Comparison of ENCODE assay signal across 22 cellular contexts in the genomic region with DNA sequence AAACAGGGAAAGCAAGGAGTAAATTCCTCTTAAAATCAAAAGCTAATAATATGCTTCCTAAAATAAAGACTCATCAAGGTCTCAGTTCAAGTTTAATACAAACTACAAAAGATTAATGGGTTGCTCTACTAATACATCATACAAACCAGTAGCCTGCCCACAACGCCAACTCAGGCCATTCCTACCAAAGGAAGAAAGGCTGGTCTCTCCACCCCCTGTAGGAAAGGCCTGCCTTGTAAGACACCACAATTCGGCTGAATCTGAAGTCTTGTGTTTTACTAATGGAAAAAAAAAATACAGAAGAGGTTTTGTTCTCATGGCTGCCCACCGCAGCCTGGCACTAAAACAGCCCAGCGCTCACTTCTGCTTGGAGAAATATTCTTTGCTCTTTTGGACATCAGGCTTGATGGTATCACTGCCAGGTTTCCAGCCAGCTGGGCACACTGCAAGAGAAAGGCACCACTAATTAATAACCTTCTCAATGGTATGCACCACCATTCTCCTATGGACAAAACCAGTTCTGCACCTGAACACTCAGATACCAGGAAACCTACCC.
DNase-seq lines count a peak whose midpoint lies in the region; TF ChIP-seq lines count a peak whose summit lies in the region.
"Had no signal": no experiment of that assay in that cellular context is flagged by ENCODE, and none has a peak within 500 bp of the region (broad histone marks: within the 10 kb centered on the region; RNA-seq: fewer than 3 reads in every experiment).

No MANE protein-coding gene starts in this region.

- no peaks in the 10 kb centered on the region for H3K9me3 ChIP-seq in HEK293 (ENCODE audit: control insufficient read depth, insufficient read depth, low read depth, low read length)
- H3K9me3 ChIP-seq: ovary, thyroid gland had no signal

- H3K4me1 ChIP-seq in HEK293 (ENCODE audit: control insufficient read depth, insufficient read depth, low read length): no peaks in the 10 kb centered on the region

- peaks cover 35 to 89% of the 10 kb centered on the region in 2 experiments for H3K36me3 ChIP-seq in HEK293 (ENCODE audit: control insufficient read depth in 2 of 2, insufficient read depth in 1 of 2, low read length in 2 of 2)
- H3K36me3 ChIP-seq: ovary had no signal

- no peak overlapping the region for H3K4me3 ChIP-seq in HEK293 (ENCODE audit: low read depth, low read length)
- H3K4me3 ChIP-seq: GM12878, GM23248, ovary, thyroid gland had no signal

- TF ChIP-seq CTCF in HEK293 (tag by site-specific recombination; IDR thresholded peaks at IDR 0.05): no peak

- CTCF ChIA-PET in HEK293 (lab: Yijun Ruan, JAX): interaction anchor here (0.6 to 4.2 kb wide), 10 partner anchors 11 to 681 kb away, joined by 3 to 90 read pairs (median 6); a partner anchor contains a TSS

- no peak overlapping the region for H3K27ac ChIP-seq in HEK293 (ENCODE audit: extremely low read depth, low read depth, low read length)
- H3K27ac ChIP-seq: GM23248, ovary, thyroid gland, VCaP had no signal

- peak; percentile 54 for DNase-seq in Ammon's horn (ENCODE audit: low spot score)
- DNase-seq in dedifferentiated amniotic fluid mesenchymal stem cell (ENCODE audit: extremely low spot score): peak; percentile 7
- DNase-seq in midbrain (lab: John Stamatoyannopoulos, UW): peak; percentile 50
- no peak for DNase-seq in AG20443 (ENCODE audit: low spot score)
- no peak for DNase-seq in T-helper 1 cell
- no peak for DNase-seq in NCI-H2227 (lab: John Stamatoyannopoulos, UW; ENCODE audit: unreplicated experiment)
- DNase-seq: activated CD4-positive, alpha-beta memory T cell treated with anti-CD3 and anti-CD28 coated beads, Interleukin-2, amount 10 ng/mL, durations not matched to agents 7 days and 5 days; activated T-cell treated with anti-CD3 and anti-CD28 coated beads for 4 hours; CD8-positive, alpha-beta T cell; dermis blood vessel endothelial cell; DMS79; foreskin fibroblast; GM23248; kidney; mammary epithelial cell; MM.1S; naive thymus-derived CD4-positive, alpha-beta T cell; ovary; thyroid gland had no signal

- POLR2A ChIA-PET in HEK293 (lab: Yijun Ruan, JAX): interaction anchor here (1.5 to 7.0 kb wide), 6 partner anchors 10 to 171 kb away, joined by 3 to 66 read pairs (median 9); a partner anchor contains a TSS

TF ChIP-seq in HEK293, 187 proteins besides CTCF, POLR2A, EP300 and RAD21:
- TF ChIP-seq, protein P1, sequence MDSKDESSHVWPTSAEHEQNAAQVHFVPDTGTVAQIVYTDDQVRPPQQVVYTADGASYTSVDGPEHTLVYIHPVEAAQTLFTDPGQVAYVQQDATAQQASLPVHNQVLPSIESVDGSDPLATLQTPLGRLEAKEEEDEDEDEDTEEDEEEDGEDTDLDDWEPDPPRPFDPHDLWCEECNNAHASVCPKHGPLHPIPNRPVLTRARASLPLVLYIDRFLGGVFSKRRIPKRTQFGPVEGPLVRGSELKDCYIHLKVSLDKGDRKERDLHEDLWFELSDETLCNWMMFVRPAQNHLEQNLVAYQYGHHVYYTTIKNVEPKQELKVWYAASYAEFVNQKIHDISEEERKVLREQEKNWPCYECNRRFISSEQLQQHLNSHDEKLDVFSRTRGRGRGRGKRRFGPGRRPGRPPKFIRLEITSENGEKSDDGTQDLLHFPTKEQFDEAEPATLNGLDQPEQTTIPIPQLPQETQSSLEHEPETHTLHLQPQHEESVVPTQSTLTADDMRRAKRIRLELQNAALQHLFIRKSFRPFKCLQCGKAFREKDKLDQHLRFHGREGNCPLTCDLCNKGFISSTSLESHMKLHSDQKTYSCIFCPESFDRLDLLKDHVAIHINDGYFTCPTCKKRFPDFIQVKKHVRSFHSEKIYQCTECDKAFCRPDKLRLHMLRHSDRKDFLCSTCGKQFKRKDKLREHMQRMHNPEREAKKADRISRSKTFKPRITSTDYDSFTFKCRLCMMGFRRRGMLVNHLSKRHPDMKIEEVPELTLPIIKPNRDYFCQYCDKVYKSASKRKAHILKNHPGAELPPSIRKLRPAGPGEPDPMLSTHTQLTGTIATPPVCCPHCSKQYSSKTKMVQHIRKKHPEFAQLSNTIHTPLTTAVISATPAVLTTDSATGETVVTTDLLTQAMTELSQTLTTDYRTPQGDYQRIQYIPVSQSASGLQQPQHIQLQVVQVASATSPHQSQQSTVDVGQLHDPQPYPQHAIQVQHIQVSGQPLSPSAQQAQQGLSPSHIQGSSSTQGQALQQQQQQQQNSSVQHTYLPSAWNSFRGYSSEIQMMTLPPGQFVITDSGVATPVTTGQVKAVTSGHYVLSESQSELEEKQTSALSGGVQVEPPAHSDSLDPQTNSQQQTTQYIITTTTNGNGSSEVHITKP (tag by site-specific recombination; IDR thresholded peaks at IDR 0.05): 0 out of 2 replicates have a peak, but pooled peaks have one; percentile 22
- TF ChIP-seq SP7 (tag by site-specific recombination; IDR thresholded peaks at IDR 0.05) (0 out of 2 replicates have a peak, but pooled peaks have one; percentile 29), ZNF558 (tag by site-specific recombination; IDR thresholded peaks at IDR 0.05) (no peak), KLF16 (tag by site-specific recombination; IDR thresholded peaks at IDR 0.05) (no peak)

Comparison
In these comparisons a context has a peak if more than half of its experiments do, and no peak if none do; other contexts are left out.
1. DNase-seq: peak in Ammon's horn (single experiment), dedifferentiated amniotic fluid mesenchymal stem cell (single experiment) and midbrain (single experiment); none in AG20443 (single experiment), T-helper 1 cell (0 of 5) and NCI-H2227 (single experiment).